Comparison of ENCODE assay signal across 13 cellular contexts in the genomic region with DNA sequence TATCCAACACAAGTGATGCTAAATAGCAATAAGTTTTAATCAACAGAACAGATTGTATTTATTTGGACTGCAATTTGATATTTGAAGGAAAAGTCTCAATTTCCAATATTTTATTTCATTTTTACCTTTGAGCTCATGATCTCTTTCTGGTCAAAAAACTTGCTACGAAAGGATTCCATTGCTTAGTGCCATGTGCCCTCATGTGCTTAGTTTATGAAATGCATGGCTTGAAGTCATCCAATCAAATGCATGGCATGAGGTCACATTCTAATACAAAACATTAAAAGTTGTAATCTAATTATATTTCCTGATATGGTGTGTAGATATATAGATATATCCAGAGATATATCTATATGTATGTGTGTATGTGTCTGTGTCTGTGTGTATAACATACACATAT.
DNase-seq lines count a peak whose midpoint lies in the region; FAIRE-seq and TF ChIP-seq lines count a peak whose summit lies in the region.
"Had no signal": no experiment of that assay in that cellular context is flagged by ENCODE, and none has a peak within 500 bp of the region (broad histone marks: within the 10 kb centered on the region; RNA-seq: fewer than 3 reads in every experiment).

No MANE protein-coding gene starts in this region.

- peak; percentile 36; the same call in 1 of the 2 replicates for TF ChIP-seq CTCF in GM12874 (IDR thresholded peaks at IDR 0.05; ENCODE audit: insufficient read depth, low read depth, low read length)

- H3K27ac ChIP-seq in mesendoderm (ENCODE audit: low read depth, low read length): no peak overlapping the region
- H3K27ac ChIP-seq: colonic mucosa, tibial nerve had no signal

- no peak overlapping the region for H3K18ac ChIP-seq in mesendoderm (ENCODE audit: low read length)

- no peak overlapping the region for H2AK5ac ChIP-seq in mesendoderm (ENCODE audit: low read length)

- no peak overlapping the region for H3K23ac ChIP-seq in mesendoderm (ENCODE audit: low read length)

- in situ Hi-C loops in KBM-7 (cut with MboI; ENCODE audit: low pct_unique_long_range_greater_than_20kb, low sequenced_read_pairs): no loop called here

- no peak overlapping the region for H2BK120ac ChIP-seq in mesendoderm (ENCODE audit: low read depth, low read length)

- no CpG with 5 or more reads among the region's 1 CpG for WGBS in mesendoderm (ENCODE audit: extremely low coverage, insufficient coverage, low lambda C conversion rate)

- FAIRE-seq in GM19239 (lab: Jason Lieb, UNC): no peak

- H3K4ac ChIP-seq in mesendoderm (ENCODE audit: low read depth, low read length): no peak overlapping the region

- no peak overlapping the region for H4K5ac ChIP-seq in mesendoderm (ENCODE audit: low read length)

- H3K36me3 ChIP-seq in mesendoderm (ENCODE audit: control insufficient read depth, insufficient read depth, low read length): no peaks in the 10 kb centered on the region
- H3K36me3 ChIP-seq: colonic mucosa, tibial nerve had no signal

- H3K27me3 ChIP-seq in mesendoderm (ENCODE audit: insufficient read depth, low read length, poor library complexity): no peaks in the 10 kb centered on the region
- H3K27me3 ChIP-seq: colonic mucosa, tibial nerve had no signal

- no peak overlapping the region for H4K8ac ChIP-seq in mesendoderm (ENCODE audit: low read depth, low read length)

- H3K9ac ChIP-seq in mesendoderm (ENCODE audit: low read length): no peak overlapping the region

- no peak overlapping the region for H3K56ac ChIP-seq in mesendoderm (ENCODE audit: low read length)

- H3K4me2 ChIP-seq in mesendoderm (ENCODE audit: low read length): no peak overlapping the region

- DNase-seq in KBM-7 (peak; percentile 5), amniotic epithelial cell (ENCODE audit: low read depth) (peak; percentile 28), mesendoderm (peak; percentile 39), mesenteric fat pad (ENCODE audit: low spot score) (no peak), GM19239 (ENCODE audit: insufficient read length, low spot score) (no peak)
- DNase-seq in stimulated activated CD4-positive, alpha-beta T cell treated with anti-CD3 and anti-CD28 coated beads, Interleukin-4, amount 100 ng/mL, for 24 hours: no peak
- DNase-seq: colonic mucosa, GOT3, NCI-H1105, retina had no signal

- no peaks in the 10 kb centered on the region for H3K4me1 ChIP-seq in mesendoderm (ENCODE audit: control insufficient read depth, low read depth, low read length)
- H3K4me1 ChIP-seq: colonic mucosa, tibial nerve had no signal

- H3K4me3 ChIP-seq in mesendoderm (ENCODE audit: low read length): no peak overlapping the region
- H3K4me3 ChIP-seq: colonic mucosa, lung, tibial nerve had no signal

- no peak overlapping the region for H2BK15ac ChIP-seq in mesendoderm (replicated peaks; ENCODE audit: low read depth)

- H2BK5ac ChIP-seq in mesendoderm (ENCODE audit: low read length): no peak overlapping the region

- H3K79me2 ChIP-seq in mesendoderm (ENCODE audit: control insufficient read depth, insufficient read depth, low read length): no peaks in the 10 kb centered on the region

- H3K79me1 ChIP-seq in mesendoderm (ENCODE audit: low read length): no peaks in the 10 kb centered on the region

Comparison
In these comparisons a context has a peak if more than half of its experiments do, and no peak if none do; other contexts are left out.
1. DNase-seq: peak in KBM-7 (single experiment), amniotic epithelial cell (single experiment) and mesendoderm (single experiment); none in mesenteric fat pad (single experiment), GM19239 (single experiment) and stimulated activated CD4-positive, alpha-beta T cell treated with anti-CD3 and anti-CD28 coated beads, Interleukin-4, amount 100 ng/mL, for 24 hours (single experiment).